12 cellular contexts compared by ENCODE assay signal in the genomic region with DNA sequence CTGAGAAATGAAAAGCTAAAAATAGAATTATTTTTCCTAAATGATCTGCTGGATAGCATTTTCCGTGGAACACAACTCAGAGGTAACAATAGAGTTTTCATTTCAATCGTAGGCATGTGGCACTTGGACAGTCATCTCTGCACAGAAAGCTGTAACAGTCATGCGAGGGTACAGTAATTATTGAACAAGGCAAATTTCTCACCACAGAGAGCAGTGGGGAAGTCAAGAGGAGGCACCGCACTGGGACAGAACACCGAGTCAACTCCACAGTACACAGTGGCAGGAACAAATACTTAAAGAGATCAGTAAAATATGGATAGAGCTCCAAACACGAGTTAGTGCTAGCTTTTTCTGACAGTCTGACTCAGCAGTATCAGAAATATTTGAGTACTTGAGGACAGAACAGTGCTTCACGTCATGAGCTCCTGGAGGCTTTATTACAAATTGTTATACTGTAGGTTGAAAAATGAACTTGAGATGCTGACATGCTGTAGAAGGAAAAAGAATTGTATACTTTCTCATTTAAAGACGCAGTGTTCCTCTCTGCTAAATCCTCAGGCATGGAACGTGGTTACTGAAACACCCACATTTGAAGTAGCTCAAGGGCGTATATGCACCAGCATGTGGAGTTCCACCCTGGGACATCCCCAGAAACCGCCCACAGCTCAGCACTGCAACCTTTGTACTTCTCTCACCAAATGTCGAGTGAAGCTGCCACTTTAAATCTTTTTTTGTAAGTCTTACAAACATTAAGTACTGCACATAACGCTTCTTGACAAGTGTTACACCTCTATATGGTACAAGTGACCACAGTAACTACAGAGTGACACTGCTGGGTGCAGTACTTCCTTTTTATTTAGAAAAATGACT. TPM values are rescaled to one million over a fixed set of nuclear protein-coding genes. Genes with fewer than 3 reads are reported as not detected.
A peak's percentile ranks its signal among the peaks of the same experiment; 100 is the strongest.
DNase-seq lines count a peak whose midpoint lies in the region; ATAC-seq and TF ChIP-seq lines count a peak whose summit lies in the region.
"Had no signal": no experiment of that assay in that cellular context is flagged by ENCODE, and none has a peak within 500 bp of the region (broad histone marks: within the 10 kb centered on the region; RNA-seq: fewer than 3 reads in every experiment).

No MANE protein-coding gene starts in this region.

- H4K20me1 ChIP-seq in osteoblast (ENCODE audit: insufficient read depth, low read length): peaks cover 6% of the 10 kb centered on the region

- H3K4me3 ChIP-seq in naive thymus-derived CD4-positive, alpha-beta T cell (ENCODE audit: low read length): peak overlapping the region; percentile 28
- no peak overlapping the region for H3K4me3 ChIP-seq in thymus (ENCODE audit: low read length)
- H3K4me3 ChIP-seq in osteoblast (ENCODE audit: insufficient read depth, low read length): no peak overlapping the region
- H3K4me3 ChIP-seq: esophagus muscularis mucosa had no signal

- no peak for DNase-seq in Right ventricle myocardium superior
- no peak for DNase-seq in cardiac septum (ENCODE audit: low spot score)
- peak; percentile 41 for DNase-seq in activated T-cell treated with anti-CD3 and anti-CD28 coated beads for 48 hours (ENCODE audit: low read depth)
- DNase-seq in naive thymus-derived CD4-positive, alpha-beta T cell: peak in 1 of 9 donors; percentile 57
- DNase-seq in SIG-M5 (lab: John Stamatoyannopoulos, UW): no peak
- DNase-seq in osteoblast (ENCODE audit: insufficient read length, low spot score, missing footprints): no peak
- DNase-seq: mesendoderm, NCI-H510A treated with DMSO at 0.1 percent for 48 hours had no signal

- 86% methylated on average over 13 of the region's 13 CpGs for WGBS in thymus

- H3K79me2 ChIP-seq in osteoblast (ENCODE audit: insufficient read depth, low read length): no peaks in the 10 kb centered on the region

- POLR2A ChIA-PET in naive thymus-derived CD4-positive, alpha-beta T cell (lab: Charles Lee): no interaction called here

- ATAC-seq in Right ventricle myocardium superior (ENCODE audit: poor library complexity): peak; percentile 11
- peak; percentile 60 for ATAC-seq in naive thymus-derived CD4-positive, alpha-beta T cell
- ATAC-seq in HG02885 (IDR thresholded peaks at IDR 0.05; ENCODE audit: poor library complexity, unreplicated experiment): no peak

- intact Hi-C loops in Right ventricle myocardium superior (cut with DNase I) (no loop called here), cardiac septum (cut with DNase I) (loop anchor here (10.0 kb wide), 1 partner anchor 48 kb away; no protein-coding TSS in a partner anchor)
- intact Hi-C loops in naive thymus-derived CD4-positive, alpha-beta T cell (cut with micrococcal nuclease): loop anchor here (10.0 kb wide), 2 partner anchors 48 to 102 kb away; a partner anchor contains a TSS

- H3K36me3 Mint-ChIP-seq in naive thymus-derived CD4-positive, alpha-beta T cell: peaks cover 15 to 57% (median 29%) of the 10 kb centered on the region in 5 donors

- no peak for TF ChIP-seq CTCF in osteoblast (IDR thresholded peaks at IDR 0.05; ENCODE audit: extremely low read depth, low read depth, low read length)

- peaks cover 0 to 83% (median 26%) of the 10 kb centered on the region in 3 experiments for H3K36me3 ChIP-seq in naive thymus-derived CD4-positive, alpha-beta T cell (ENCODE audit: control insufficient read depth in 2 of 3, insufficient read depth in 3 of 3, low read length in 3 of 3)
- peaks cover 73% of the 10 kb centered on the region for H3K36me3 ChIP-seq in thymus (ENCODE audit: control insufficient read depth, insufficient read depth)
- H3K36me3 ChIP-seq in osteoblast (ENCODE audit: insufficient read depth, low read length): peaks cover 69% of the 10 kb centered on the region

- peak overlapping the region in 1 of 10 donors; percentile 53 for H3K4me3 Mint-ChIP-seq in naive thymus-derived CD4-positive, alpha-beta T cell

- no peaks in the 10 kb centered on the region for H3K27me3 Mint-ChIP-seq in naive thymus-derived CD4-positive, alpha-beta T cell

- H3K27me3 ChIP-seq in naive thymus-derived CD4-positive, alpha-beta T cell (ENCODE audit: control insufficient read depth in 2 of 2, insufficient read depth in 2 of 2, low read length in 2 of 2): no peaks in the 10 kb centered on the region
- H3K27me3 ChIP-seq in thymus (ENCODE audit: control insufficient read depth, insufficient read depth) (no peaks in the 10 kb centered on the region), osteoblast (ENCODE audit: insufficient read depth, low read length) (no peaks in the 10 kb centered on the region)
- H3K27me3 ChIP-seq: esophagus muscularis mucosa had no signal

- no peak overlapping the region for H3K4me2 ChIP-seq in osteoblast (ENCODE audit: insufficient read depth, low read length)

- H3K9me3 Mint-ChIP-seq in naive thymus-derived CD4-positive, alpha-beta T cell: no peaks in the 10 kb centered on the region

- CTCF ChIA-PET in naive thymus-derived CD4-positive, alpha-beta T cell (lab: Charles Lee): interaction anchor here (1.4 kb wide), 1 partner anchor 24 kb away, joined by 3 read pairs; no protein-coding TSS in a partner anchor

- peak overlapping the region in 1 of 9 donors; percentile 67 for H3K27ac Mint-ChIP-seq in naive thymus-derived CD4-positive, alpha-beta T cell

- peaks cover 0 to 94% of the 10 kb centered on the region in 2 donors for H3K4me1 ChIP-seq in naive thymus-derived CD4-positive, alpha-beta T cell (ENCODE audit: control insufficient read depth in 2 of 2, insufficient read depth in 2 of 2, low read length in 2 of 2)
- H3K4me1 ChIP-seq in thymus (ENCODE audit: control insufficient read depth, insufficient read depth, low read length) (peaks cover 6% of the 10 kb centered on the region), osteoblast (ENCODE audit: insufficient read depth, low read length) (peaks cover 19% of the 10 kb centered on the region)

- H3K27ac ChIP-seq in naive thymus-derived CD4-positive, alpha-beta T cell (ENCODE audit: low read depth, low read length): no peak overlapping the region
- H3K27ac ChIP-seq in thymus (ENCODE audit: low read depth) (peak overlapping the region; percentile 9), osteoblast (ENCODE audit: low read depth, low read length) (no peak overlapping the region)
- H3K27ac ChIP-seq: VCaP had no signal

- no peak overlapping the region for H2AFZ ChIP-seq in osteoblast (ENCODE audit: low read length)

- no peaks in the 10 kb centered on the region for H3K9me3 ChIP-seq in naive thymus-derived CD4-positive, alpha-beta T cell (ENCODE audit: control insufficient read depth in 2 of 3, low read length in 3 of 3)
- no peaks in the 10 kb centered on the region for H3K9me3 ChIP-seq in thymus (ENCODE audit: control insufficient read depth)
- no peaks in the 10 kb centered on the region for H3K9me3 ChIP-seq in osteoblast (ENCODE audit: low read depth, low read length)
- H3K9me3 ChIP-seq: esophagus muscularis mucosa had no signal

- peaks cover 0 to 53% (median 20%) of the 10 kb centered on the region in 7 donors for H3K4me1 Mint-ChIP-seq in naive thymus-derived CD4-positive, alpha-beta T cell

RNA-seq across cellular contexts. Expression of a gene that starts 27.4 kb away (rescaled TPM):
- total RNA-seq in Right ventricle myocardium superior: 3.1 TPM
- total RNA-seq in cardiac septum: 9.6 TPM
- 1 to 10 TPM; 2.5 to 9.5 (median 3.6) TPM for total RNA-seq in naive thymus-derived CD4-positive, alpha-beta T cell
- 1 to 10 TPM; 1.5 TPM for polyA plus RNA-seq in naive thymus-derived CD4-positive, alpha-beta T cell
- polyA plus RNA-seq in thymus: 14.2 TPM
- total RNA-seq in osteoblast: 1.8 and 2.2 TPM in 2 replicates
